In genomic region chr12:45727301-45727993, GRCh38 we compare ENCODE assay signal across 8 cellular contexts. TPM values are rescaled to one million over a fixed set of nuclear protein-coding genes. Genes with fewer than 3 reads are reported as not detected.
DNase-seq lines count a peak whose midpoint lies in the region; ATAC-seq and TF ChIP-seq lines count a peak whose summit lies in the region.

No MANE protein-coding gene starts in this region.

- peaks cover 18% of the 10 kb centered on the region for H3K36me3 Mint-ChIP-seq in T-helper 1 cell treated with Interleukin-12 subunit alpha and Interleukin-12 subunit beta and Interleukin-4 antibody, amounts not matched to agents 30 μg/mL and 1 μg/mL, for 36 hours (ENCODE audit: low read depth)
- H3K36me3 Mint-ChIP-seq in progenitor cell of endocrine pancreas (ENCODE audit: insufficient read depth), result peaks cover 1% of the 10 kb centered on the region

- H3K4me1 Mint-ChIP-seq in T-helper 1 cell treated with Interleukin-12 subunit alpha and Interleukin-12 subunit beta and Interleukin-4 antibody, amounts not matched to agents 30 μg/mL and 1 μg/mL, for 36 hours (ENCODE audit: low read depth), result peaks cover 24% of the 10 kb centered on the region
- peaks cover 20% of the 10 kb centered on the region for H3K4me1 Mint-ChIP-seq in progenitor cell of endocrine pancreas (ENCODE audit: low read depth)

- DNase-seq in NCI-H1694 (lab: John Stamatoyannopoulos, UW) (peak; percentile 75), amygdala (lab: John Stamatoyannopoulos, UW) (peak; percentile 59 to 98 (median 90)), left ventricle myocardium superior (peak; percentile 95), progenitor cell of endocrine pancreas (ENCODE audit: low spot score, unreplicated experiment) (peak; percentile 79), ureter (ENCODE audit: low spot score) (peak; percentile 96)

- peak overlapping the region; percentile 96 for H3K4me3 Mint-ChIP-seq in T-helper 1 cell treated with Interleukin-12 subunit alpha and Interleukin-12 subunit beta and Interleukin-4 antibody, amounts not matched to agents 30 μg/mL and 1 μg/mL, for 36 hours
- peak overlapping the region; percentile 97 for H3K4me3 Mint-ChIP-seq in progenitor cell of endocrine pancreas (ENCODE audit: low read depth)

- ATAC-seq in GM18498 (IDR thresholded peaks at IDR 0.05; ENCODE audit: unreplicated experiment) (peak; percentile 53), HG02885 (IDR thresholded peaks at IDR 0.05; ENCODE audit: poor library complexity, unreplicated experiment) (peak; percentile 59), left ventricle myocardium superior (peak; percentile 80)

- H3K27ac Mint-ChIP-seq in T-helper 1 cell treated with Interleukin-12 subunit alpha and Interleukin-12 subunit beta and Interleukin-4 antibody, amounts not matched to agents 30 μg/mL and 1 μg/mL, for 36 hours, result peak overlapping the region; percentile 93
- H3K27ac Mint-ChIP-seq in progenitor cell of endocrine pancreas, result peak overlapping the region; percentile 99

- intact Hi-C loops in left ventricle myocardium superior (cut with micrococcal nuclease), result no loop called here

- no peak for TF ChIP-seq CTCF in progenitor cell of endocrine pancreas (IDR thresholded peaks at IDR 0.05; ENCODE audit: unreplicated experiment)

- H3K27me3 Mint-ChIP-seq in T-helper 1 cell treated with Interleukin-12 subunit alpha and Interleukin-12 subunit beta and Interleukin-4 antibody, amounts not matched to agents 30 μg/mL and 1 μg/mL, for 36 hours (ENCODE audit: low read depth), result no peaks in the 10 kb centered on the region
- no peaks in the 10 kb centered on the region for H3K27me3 Mint-ChIP-seq in progenitor cell of endocrine pancreas

- no peaks in the 10 kb centered on the region for H3K9me3 Mint-ChIP-seq in T-helper 1 cell treated with Interleukin-12 subunit alpha and Interleukin-12 subunit beta and Interleukin-4 antibody, amounts not matched to agents 30 μg/mL and 1 μg/mL, for 36 hours
- H3K9me3 Mint-ChIP-seq in progenitor cell of endocrine pancreas (ENCODE audit: low read depth), result no peaks in the 10 kb centered on the region

RNA-seq across cellular contexts. Expression of gene ARID2, which starts 2.1 kb away (rescaled TPM):
- total RNA-seq in left ventricle myocardium superior (17.2 TPM), progenitor cell of endocrine pancreas (60.9 and 63.6 TPM in 2 replicates), ureter (44.5 TPM)

Comparison
In these comparisons a context has a peak if more than half of its experiments do, and no peak if none do; other contexts are left out.
1. Peak in every context shown above with its lines: DNase-seq and ATAC-seq.